Comparison of ENCODE assay signal across 9 cellular contexts in genomic region chr1:36324322-36324802, GRCh38. TPM values are rescaled to one million over a fixed set of nuclear protein-coding genes. Genes with fewer than 3 reads are reported as not detected.
A peak's percentile ranks its signal among the peaks of the same experiment; 100 is the strongest.
DNase-seq lines count a peak whose midpoint lies in the region; ATAC-seq, FAIRE-seq and TF ChIP-seq lines count a peak whose summit lies in the region.
"Had no signal": no experiment of that assay in that cellular context is flagged by ENCODE, and none has a peak within 500 bp of the region (broad histone marks: within the 10 kb centered on the region; RNA-seq: fewer than 3 reads in every experiment).

No MANE protein-coding gene starts in this region.

- WGBS in K562 (ENCODE audit: insufficient coverage, low coverage, missing lambda C conversion rate) = 44% methylated on average over 10 of the region's 11 CpGs

- BruUV-seq in K562 (replicated peaks; lab: Mats Ljungman, UMichigan) = no TSS peak

- FAIRE-seq in K562 (lab: Jason Lieb, UNC) = no peak

- no peaks in the 10 kb centered on the region for H3K36me3 ChIP-seq in right atrium auricular region
- peaks cover 4% of the 10 kb centered on the region; the same call in 1 of the 3 replicates for H3K36me3 ChIP-seq in K562 (ENCODE audit: control insufficient read depth, insufficient read depth, low read length)
- no peaks in the 10 kb centered on the region for H3K36me3 ChIP-seq in mucosa of stomach (ENCODE audit: control insufficient read depth, insufficient read depth, low read length)
- H3K36me3 ChIP-seq in vagina = no peaks in the 10 kb centered on the region

- peak overlapping the region; percentile 4; the same call in 1 of the 2 replicates for H3K4me2 ChIP-seq in K562 (ENCODE audit: insufficient read depth, low read length)

- ATAC-seq in K562 = no peak

- no peak for DNase-seq in right atrium auricular region (ENCODE audit: low spot score)
- DNase-seq in cardiac septum (ENCODE audit: low spot score) = no peak
- DNase-seq in K562 (ENCODE audit: extremely low read depth in 1 of 4, low spot score in 3 of 4) = no peak
- no peak for DNase-seq in vagina (ENCODE audit: extremely low spot score in 2 of 2)
- DNase-seq in NCI-H1092 (lab: John Stamatoyannopoulos, UW) = no peak
- DNase-seq in DMS 273 treated with DMSO at 0.1 percent for 48 hours (lab: John Stamatoyannopoulos, UW) = no peak
- DNase-seq in amygdala (lab: John Stamatoyannopoulos, UW) = no peak
- DNase-seq: activated CD4-positive, alpha-beta T cell treated with anti-CD3 and anti-CD28 coated beads, Interleukin-2, amount 50 U/mL, for 4 hours had no signal

- CTCF ChIA-PET in K562 (lab: Yijun Ruan, JAX; ENCODE audit: low intra/inter-chr PET ratio) = no interaction called here

- H3K27ac ChIP-seq in right atrium auricular region = peak overlapping the region; percentile 85 to 94
- H3K27ac ChIP-seq in K562 (ENCODE audit: extremely low read depth, low read depth, low read length) = no peak overlapping the region; the same call in 2 of the 3 replicates
- H3K27ac ChIP-seq in vagina = peak overlapping the region; percentile 96

- TF ChIP-seq CTCF in right atrium auricular region (IDR thresholded peaks at IDR 0.05) = no peak
- no peak for TF ChIP-seq CTCF in K562 (IDR thresholded peaks at IDR 0.05 in 2 of 3, conservative IDR thresholded peaks at IDR 0.05 in 1 of 3; ENCODE audit: insufficient read depth in 2 of 3, low read depth in 1 of 3, low read length in 3 of 3)
- no peak for TF ChIP-seq CTCF in vagina (IDR thresholded peaks at IDR 0.05)

- POLR2A ChIA-PET in K562 (lab: Yijun Ruan, JAX) = interaction anchor here (0.6 to 1.9 kb wide), 6 partner anchors 10 to 1372 kb away, joined by 3 to 9 read pairs (median 4); no protein-coding TSS in a partner anchor

- H4K20me1 ChIP-seq in K562 (replicated peaks; ENCODE audit: control insufficient read depth, insufficient read depth, low read length) = no peaks in the 10 kb centered on the region

- H3K9ac ChIP-seq in K562 (ENCODE audit: insufficient read depth in 1 of 2, low read depth in 2 of 2, low read length in 2 of 2) = peak overlapping the region in 1 of 2 experiments; percentile 86; a peak in 2 of 4 replicates
- peak overlapping the region; percentile 47 for H3K9ac ChIP-seq in mucosa of stomach (ENCODE audit: low read length)

- H3K9me3 ChIP-seq in right atrium auricular region (no peaks in the 10 kb centered on the region), K562 (replicated peaks; ENCODE audit: control insufficient read depth, insufficient read depth, low read depth, low read length) (no peaks in the 10 kb centered on the region), mucosa of stomach (ENCODE audit: control insufficient read depth, low read length) (no peaks in the 10 kb centered on the region), vagina (no peaks in the 10 kb centered on the region)

- no peak for TF ChIP-seq EP300 in K562 (IDR thresholded peaks at IDR 0.05; ENCODE audit: low read length)

- H3K4me1 ChIP-seq in right atrium auricular region = peaks cover 0 to 50% of the 10 kb centered on the region in 2 donors
- H3K4me1 ChIP-seq in K562 (replicated peaks in 1 of 2; ENCODE audit: control insufficient read depth in 2 of 2, insufficient read depth in 2 of 2, low read length in 2 of 2) = peaks cover 45 to 71% of the 10 kb centered on the region in 2 experiments
- H3K4me1 ChIP-seq in mucosa of stomach (ENCODE audit: control insufficient read depth, insufficient read depth, low read length) = peaks cover 40% of the 10 kb centered on the region
- H3K4me1 ChIP-seq in vagina = peaks cover 58% of the 10 kb centered on the region

- peaks cover 18% of the 10 kb centered on the region; the same call in 2 of the 3 replicates for H3K79me2 ChIP-seq in K562 (ENCODE audit: control insufficient read depth, insufficient read depth, low read length)

- TF ChIP-seq RAD21 in K562 (CRISPR knock-in tag; conservative IDR thresholded peaks at IDR 0.05 in 1 of 2, IDR thresholded peaks at IDR 0.05 in 1 of 2) = no peak

- H3K27me3 ChIP-seq in right atrium auricular region (no peaks in the 10 kb centered on the region), K562 (ENCODE audit: control insufficient read depth in 2 of 2, insufficient read depth in 2 of 2, low read length in 2 of 2) (no peaks in the 10 kb centered on the region), mucosa of stomach (ENCODE audit: control insufficient read depth, insufficient read depth, low read length) (peaks cover 30% of the 10 kb centered on the region), vagina (no peaks in the 10 kb centered on the region)

- H3K4me3 ChIP-seq in right atrium auricular region = peak overlapping the region in 1 of 2 donors; percentile 66
- H3K4me3 ChIP-seq in K562 = 0 out of 2 replicates have a peak overlapping the region, but pooled peaks have one; percentile 61
- no peak overlapping the region for H3K4me3 ChIP-seq in mucosa of stomach (ENCODE audit: low read length)
- H3K4me3 ChIP-seq in vagina = peak overlapping the region; percentile 77 to 86

- intact Hi-C loops in cardiac septum (cut with DNase I) (loop anchor here (5.0 kb wide), 1 partner anchor 63 kb away; the partner anchor contains the start of gene STK40), K562 (cut with micrococcal nuclease) (loop anchor here (5.0 to 10.0 kb wide), 2 partner anchors 63 to 440 kb away; partner anchors contain the start of genes AGO1 and STK40), vagina (cut with DNase I) (no loop called here)

- in situ Hi-C loops in K562 (cut with MboI) = no loop called here

- TF ChIP-seq POLR2A in K562 (conservative IDR thresholded peaks at IDR 0.05) (no peak), vagina (IDR thresholded peaks at IDR 0.05) (no peak)

- no peaks in the 10 kb centered on the region for H3K9me1 ChIP-seq in K562 (ENCODE audit: control insufficient read depth, insufficient read depth, low read length)

- H2AFZ ChIP-seq in K562 (ENCODE audit: low read depth, low read length) = no peak overlapping the region; the same call in 1 of the 2 replicates

TF ChIP-seq in K562, 482 proteins besides CTCF, POLR2A, EP300 and RAD21 (continues in another document):
- no peak for TF ChIP-seq KAT2B (IDR thresholded peaks at IDR 0.05; ENCODE audit: low read depth, low read length)
- TF ChIP-seq ZBTB7A (IDR thresholded peaks at IDR 0.05; ENCODE audit: borderline replicate concordance, control insufficient read depth, low read depth, low read length) = peak; percentile 86
- TF ChIP-seq CHD2 (IDR thresholded peaks at IDR 0.05; ENCODE audit: low read depth, low read length) = no peak
- TF ChIP-seq ARID1B (IDR thresholded peaks at IDR 0.05) = peak; percentile 1; the same call in 1 of the 2 replicates

RNA-seq across cellular contexts. Expression of gene EVA1B, which starts 0.9 kb away (rescaled TPM):
- total RNA-seq in right atrium auricular region = 10 to 100 TPM; 24.6 to 45.8 TPM
- total RNA-seq in cardiac septum = 11.3 TPM
- total RNA-seq in K562 (2011; cell fraction: chromatin; rRNA removed; ENCODE audit: low replicate concordance) = 1.1 and 4.4 TPM in 2 replicates
- total RNA-seq in K562 (2011; cell fraction: nucleolus; rRNA removed) = 19.2 and 19.5 TPM in 2 replicates
- total RNA-seq in K562 (2011; cell fraction: nucleoplasm; rRNA removed) = 6.2 and 6.6 TPM in 2 replicates
- total RNA-seq in K562 (2014; rRNA removed) = 61.5 and 65.7 TPM in 2 replicates
- total RNA-seq in K562 (2014; rRNA removed; fragmentation: Illumina TruSeq; extraction: Trizol) = 0.29 and 0.44 TPM in 2 replicates
- total RNA-seq in K562 (2015; rRNA removed; fragmentation: Illumina TruSeq; extraction: Trizol) = 4.6 and 5.9 TPM in 2 replicates
- total RNA-seq in K562 (2021) = 27.2 and 27.8 TPM in 2 replicates
- polyA plus RNA-seq in K562 (2011; rRNA removed) = 2.4 and 5.3 TPM in 2 replicates
- 12.0 and 70.7 TPM in 2 replicates for polyA plus RNA-seq in K562 (2011; cell fraction: cytosol; rRNA removed)
- polyA plus RNA-seq in K562 (2011; cell fraction: nucleus; rRNA removed) = 4.3 and 9.6 TPM in 2 replicates
- 22.6 and 37.3 TPM in 2 replicates for polyA plus RNA-seq in K562 (2012)
- 0.68 and 2.1 TPM in 2 replicates for polyA plus RNA-seq in K562 (2014; fragmentation: Illumina TruSeq; extraction: Trizol)
- under 1 TPM; 0.08 to 0.13 TPM for polyA plus RNA-seq in K562 (2014; fragmentation: Nextera tagmentation; extraction: Ambion mirVana)
- 39.1 and 41.3 TPM in 2 replicates for polyA plus RNA-seq in K562 (2014; rRNA removed)
- 0.36 TPM in 1 of 2 replicates, not detected in the other for polyA minus RNA-seq in K562 (2011; rRNA and poly(A)+ RNA removed)
- polyA minus RNA-seq in K562 (2011; cell fraction: cytosol; rRNA and poly(A)+ RNA removed) = 6.1 and 7.3 TPM in 2 replicates
- polyA minus RNA-seq in K562 (2011; cell fraction: nucleus; rRNA and poly(A)+ RNA removed) = 2.0 and 2.2 TPM in 2 replicates
- 101 TPM for total RNA-seq in vagina

RNA-seq across cellular contexts. Expression of gene SH3D21, which starts 18.2 kb away (rescaled TPM):
- total RNA-seq in right atrium auricular region = 1 to 10 TPM; 1.2 to 1.4 TPM
- 3.3 TPM for total RNA-seq in cardiac septum
- 21.5 and 49.5 TPM in 2 replicates for total RNA-seq in K562 (2011; cell fraction: chromatin; rRNA removed; ENCODE audit: low replicate concordance)
- total RNA-seq in K562 (2011; cell fraction: nucleolus; rRNA removed) = 24.7 and 26.5 TPM in 2 replicates
- total RNA-seq in K562 (2011; cell fraction: nucleoplasm; rRNA removed) = 18.4 and 19.1 TPM in 2 replicates
- 1.4 and 3.0 TPM in 2 replicates for total RNA-seq in K562 (2014; rRNA removed)
- 0.89 and 1.1 TPM in 2 replicates for total RNA-seq in K562 (2014; rRNA removed; fragmentation: Illumina TruSeq; extraction: Trizol)
- total RNA-seq in K562 (2015; rRNA removed; fragmentation: Illumina TruSeq; extraction: Trizol) = 1.7 and 1.8 TPM in 2 replicates
- total RNA-seq in K562 (2021) = 3.0 and 4.3 TPM in 2 replicates
- polyA plus RNA-seq in K562 (2011; rRNA removed) = 2.7 and 5.6 TPM in 2 replicates
- 2.1 and 2.6 TPM in 2 replicates for polyA plus RNA-seq in K562 (2011; cell fraction: cytosol; rRNA removed)
- polyA plus RNA-seq in K562 (2011; cell fraction: nucleus; rRNA removed) = 26.0 and 26.6 TPM in 2 replicates
- 4.1 and 6.9 TPM in 2 replicates for polyA plus RNA-seq in K562 (2012)
- polyA plus RNA-seq in K562 (2014; fragmentation: Illumina TruSeq; extraction: Trizol) = 3.0 and 4.5 TPM in 2 replicates
- polyA plus RNA-seq in K562 (2014; fragmentation: Nextera tagmentation; extraction: Ambion mirVana) = under 1 TPM; 0.01 to 0.07 TPM
- polyA plus RNA-seq in K562 (2014; rRNA removed) = 3.3 and 4.7 TPM in 2 replicates
- 1.6 and 2.3 TPM in 2 replicates for polyA minus RNA-seq in K562 (2011; rRNA and poly(A)+ RNA removed)
- polyA minus RNA-seq in K562 (2011; cell fraction: cytosol; rRNA and poly(A)+ RNA removed) = 1.9 and 2.2 TPM in 2 replicates
- polyA minus RNA-seq in K562 (2011; cell fraction: nucleus; rRNA and poly(A)+ RNA removed) = 8.5 and 15.1 TPM in 2 replicates
- 17.2 TPM for total RNA-seq in vagina
